14 cellular contexts compared by ENCODE assay signal in genomic region chr1:44549491-44549890, GRCh38.
A peak's percentile ranks its signal among the peaks of the same experiment; 100 is the strongest.
DNase-seq lines count a peak whose midpoint lies in the region; TF ChIP-seq lines count a peak whose summit lies in the region.
"Had no signal": no experiment of that assay in that cellular context is flagged by ENCODE, and none has a peak within 500 bp of the region (broad histone marks: within the 10 kb centered on the region; RNA-seq: fewer than 3 reads in every experiment).

No MANE protein-coding gene starts in this region.

- H3K9me3 ChIP-seq in osteoblast (ENCODE audit: low read depth, low read length): no peaks in the 10 kb centered on the region
- H3K9me3 ChIP-seq: Caco-2, HAP-1 had no signal

- no peaks in the 10 kb centered on the region for H4K20me1 ChIP-seq in osteoblast (ENCODE audit: insufficient read depth, low read length)

- H3K27ac ChIP-seq in cingulate gyrus (ENCODE audit: low read depth, low read length): peak overlapping the region; percentile 67
- no peak overlapping the region for H3K27ac ChIP-seq in osteoblast (ENCODE audit: low read depth, low read length)
- H3K27ac ChIP-seq: 22Rv1 had no signal

- peaks cover 9% of the 10 kb centered on the region for H3K4me1 ChIP-seq in osteoblast (ENCODE audit: insufficient read depth, low read length)
- H3K4me1 ChIP-seq: Caco-2, HAP-1 had no signal

- CTCF ChIA-PET in HEK293T (lab: Yijun Ruan, JAX): no interaction called here

- H3K4me2 ChIP-seq in osteoblast (ENCODE audit: insufficient read depth, low read length): no peak overlapping the region

- no peaks in the 10 kb centered on the region for H3K79me2 ChIP-seq in osteoblast (ENCODE audit: insufficient read depth, low read length)

- H3K27me3 ChIP-seq in osteoblast (ENCODE audit: insufficient read depth, low read length): peaks cover 44% of the 10 kb centered on the region

- POLR2A ChIA-PET in HEK293T (lab: Yijun Ruan, JAX): interaction anchor here (1.0 kb wide), 1 partner anchor 18 kb away, joined by 3 read pairs; no protein-coding TSS in a partner anchor

- no peaks in the 10 kb centered on the region for H3K36me3 ChIP-seq in osteoblast (ENCODE audit: insufficient read depth, low read length)
- H3K36me3 ChIP-seq: HAP-1 had no signal

- no peak overlapping the region for H2AFZ ChIP-seq in osteoblast (ENCODE audit: low read length)

- H3K4me3 ChIP-seq in osteoblast (ENCODE audit: insufficient read depth, low read length): no peak overlapping the region
- H3K4me3 ChIP-seq: HAP-1 had no signal

- DNase-seq in NCI-H1417 (lab: John Stamatoyannopoulos, UW) (peak in 2 of 3 experiments; percentile 52 to 77), NCI-H1417 treated with DMSO at 0.1 percent for 48 hours (lab: John Stamatoyannopoulos, UW) (no peak), osteoblast (ENCODE audit: insufficient read length, low spot score, missing footprints) (peak; percentile 19), ureter (ENCODE audit: low spot score) (no peak), putamen (ENCODE audit: low spot score) (no peak), HEK293T (ENCODE audit: extremely low spot score) (no peak)
- DNase-seq: Caco-2; CD8-positive, alpha-beta memory T cell; DND-41; GDM1; GOT3 had no signal

- no peak for TF ChIP-seq CTCF in osteoblast (IDR thresholded peaks at IDR 0.05; ENCODE audit: extremely low read depth, low read depth, low read length)

TF ChIP-seq in HEK293T, 16 proteins besides CTCF, POLR2A, EP300 and RAD21:
- TF ChIP-seq BHLHE40 (IDR thresholded peaks at IDR 0.05; ENCODE audit: borderline replicate concordance): no peak
- TF ChIP-seq SP1 (IDR thresholded peaks at IDR 0.05): no peak
- no peak for TF ChIP-seq FOXA1 (IDR thresholded peaks at IDR 0.05)
- no peak for TF ChIP-seq HDGF (IDR thresholded peaks at IDR 0.05; ENCODE audit: borderline replicate concordance)
- TF ChIP-seq SUZ12 (IDR thresholded peaks at IDR 0.05): no peak

Comparison
In these comparisons a context has a peak if more than half of its experiments do, and no peak if none do; other contexts are left out.
1. DNase-seq: peak in NCI-H1417 (2 of 3) and osteoblast (single experiment); none in NCI-H1417 treated with DMSO at 0.1 percent for 48 hours (single experiment), ureter (single experiment), putamen (single experiment) and HEK293T (single experiment).